25 cellular contexts compared by ENCODE assay signal in the genomic region with DNA sequence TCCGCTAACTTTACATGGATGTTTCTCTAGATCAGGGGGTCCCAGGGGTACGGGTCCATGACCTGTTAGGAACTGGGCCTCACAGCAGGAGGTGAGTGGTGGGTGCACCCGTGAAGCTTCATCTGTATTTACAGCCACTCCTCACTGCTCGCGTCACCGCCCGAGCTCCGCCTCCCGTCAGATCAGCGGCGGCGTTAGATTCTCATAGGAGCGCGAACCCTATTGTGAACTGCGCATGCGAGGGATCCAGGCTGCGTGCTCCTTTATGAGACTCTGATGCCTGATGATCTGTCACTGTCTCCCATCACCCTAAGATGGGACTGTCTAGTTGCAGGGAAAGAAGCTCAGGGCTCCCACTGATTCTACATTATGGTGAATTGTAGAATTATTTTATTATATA. TPM values are rescaled to one million over a fixed set of nuclear protein-coding genes. Genes with fewer than 3 reads are reported as not detected.
"Had no signal": no experiment of that assay in that cellular context is flagged by ENCODE, and none has a peak within 500 bp of the region (broad histone marks: within the 10 kb centered on the region; RNA-seq: fewer than 3 reads in every experiment).

No MANE protein-coding gene starts in this region.

- H3K9me3 Mint-ChIP-seq: activated naive CD4-positive, alpha-beta T cell treated with anti-CD3 and anti-CD28 coated beads, Interleukin-2, amount 50 U/mL, for 72 hours; activated naive CD8-positive, alpha-beta T cell treated with anti-CD3 and anti-CD28 coated beads, Interleukin-2, amount 50 U/mL, for 24 hours; activated T-cell treated with anti-CD3 and anti-CD28 coated beads, Interleukin-2, amount 50 U/mL, for 4 hours; WTC11 had no signal

- H3K9me3 ChIP-seq: Peyer's patch, SJSA1 had no signal

- FAIRE-seq: astrocyte had no signal

- H3K4me3 ChIP-seq: Peyer's patch, SJSA1 had no signal

- H3K27ac ChIP-seq: SJSA1 had no signal

- H3K27me3 ChIP-seq: Peyer's patch, SJSA1 had no signal

- H3K27me3 Mint-ChIP-seq: activated naive CD8-positive, alpha-beta T cell treated with anti-CD3 and anti-CD28 coated beads, Interleukin-2, amount 50 U/mL, for 24 hours; T-helper 17 cell had no signal

- H3K27ac Mint-ChIP-seq: activated naive CD8-positive, alpha-beta T cell treated with anti-CD3 and anti-CD28 coated beads, Interleukin-2, amount 50 U/mL, for 24 hours; T-helper 17 cell; WTC11 had no signal

- ATAC-seq: activated naive CD4-positive, alpha-beta T cell treated with anti-CD3 and anti-CD28 coated beads, Interleukin-2, amount 50 U/mL, for 72 hours; activated naive CD8-positive, alpha-beta T cell treated with anti-CD3 and anti-CD28 coated beads, Interleukin-2, amount 50 U/mL, for 24 hours; activated T-cell treated with anti-CD3 and anti-CD28 coated beads, Interleukin-2, amount 50 U/mL, for 4 hours; T-helper 17 cell; WTC11 had no signal

- H3K4me1 Mint-ChIP-seq: T-helper 17 cell had no signal

- H3K36me3 ChIP-seq: Peyer's patch, SJSA1 had no signal

- H3K36me3 Mint-ChIP-seq: activated naive CD4-positive, alpha-beta T cell treated with anti-CD3 and anti-CD28 coated beads, Interleukin-2, amount 50 U/mL, for 72 hours; brain; WTC11 had no signal

- DNase-seq: activated CD4-positive, alpha-beta T cell treated with anti-CD3 and anti-CD28 coated beads for 48 hours; activated CD4-positive, alpha-beta T cell treated with anti-CD3 and anti-CD28 coated beads, Interleukin-2, amount 50 U/mL, for 48 hours; activated CD4-positive, CD25-positive, alpha-beta regulatory T cell treated with anti-CD3 and anti-CD28 coated beads, Interleukin-2, amount 50 U/mL, for 72 hours; activated CD8-positive, alpha-beta memory T cell treated with anti-CD3 and anti-CD28 coated beads for 24 hours; activated effector memory CD4-positive, alpha-beta T cell treated with anti-CD3 and anti-CD28 coated beads, Interleukin-2, amount 50 U/mL, for 16 hours; activated naive CD4-positive, alpha-beta T cell treated with Interleukin-2 at 50 U/mL for 16 hours; activated naive CD8-positive, alpha-beta T cell treated with anti-CD3 and anti-CD28 coated beads, Interleukin-2, amount 50 U/mL, for 24 hours; activated T-cell treated with anti-CD3 and anti-CD28 coated beads, Interleukin-2, amount 50 U/mL, for 4 hours; amygdala; Kasumi-1; KBM-7; NCI-H1105 treated with DMSO at 0.1 percent for 48 hours; NCI-H1436 treated with DMSO at 0.1 percent for 48 hours; NCI-H187; NCI-H2081; NCI-H510A treated with DMSO at 0.1 percent for 48 hours; Peyer's patch; SHP77; T-helper 17 cell; T-helper 9 cell had no signal

- H3K4me3 Mint-ChIP-seq: activated naive CD8-positive, alpha-beta T cell treated with anti-CD3 and anti-CD28 coated beads, Interleukin-2, amount 50 U/mL, for 24 hours; activated T-cell treated with anti-CD3 and anti-CD28 coated beads, Interleukin-2, amount 50 U/mL, for 4 hours; brain; WTC11 had no signal

RNA-seq across cellular contexts. Expression of gene MRGPRD, which starts 31.8 kb away (rescaled TPM):
- total RNA-seq: activated naive CD4-positive, alpha-beta T cell treated with anti-CD3 and anti-CD28 coated beads, Interleukin-2, amount 50 U/mL, for 72 hours; activated T-cell treated with anti-CD3 and anti-CD28 coated beads, Interleukin-2, amount 50 U/mL, for 4 hours; astrocyte; Peyer's patch; SJSA1; T-helper 17 cell; WTC11 had no signal
